Comparison of ENCODE assay signal across 8 cellular contexts in the genomic region with DNA sequence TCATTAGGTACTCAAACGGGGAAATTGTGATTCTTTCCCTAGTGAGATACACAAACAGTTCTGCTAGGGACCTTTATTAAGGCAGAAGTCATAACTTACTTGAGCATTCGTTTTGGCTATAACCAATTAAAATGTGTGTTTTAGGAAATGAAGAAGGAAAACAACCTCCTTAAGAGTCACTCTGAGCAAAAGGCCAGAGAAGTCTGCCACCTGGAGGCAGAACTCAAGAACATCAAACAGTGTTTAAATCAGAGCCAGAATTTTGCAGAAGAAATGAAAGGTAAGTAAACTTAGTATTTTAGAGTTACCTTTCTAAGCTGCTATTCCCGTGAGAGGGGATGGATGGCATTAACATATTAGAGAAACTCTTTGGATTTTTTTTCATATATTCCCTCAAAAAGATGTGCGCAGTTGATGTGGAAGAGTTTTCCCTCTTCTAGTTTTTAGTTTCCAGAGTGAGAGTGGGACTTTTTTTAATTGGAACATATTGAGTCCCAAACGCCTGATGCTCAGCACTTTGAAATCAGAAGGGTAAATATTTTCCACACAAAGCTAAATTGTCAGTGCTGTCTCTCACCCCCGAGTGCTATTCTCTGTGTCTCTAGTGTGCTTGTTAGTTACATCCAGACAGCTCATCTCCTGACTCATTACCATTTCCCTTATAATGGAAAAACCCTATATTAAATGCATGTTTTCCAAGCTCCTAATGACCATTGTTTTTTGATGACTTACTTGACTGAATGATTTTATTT. TPM values are rescaled to one million over a fixed set of nuclear protein-coding genes. Genes with fewer than 3 reads are reported as not detected.
DNase-seq lines count a peak whose midpoint lies in the region; ATAC-seq and TF ChIP-seq lines count a peak whose summit lies in the region.

No MANE protein-coding gene starts in this region.

- TF ChIP-seq CTCF in right atrium auricular region (IDR thresholded peaks at IDR 0.05), result peak; percentile 25 to 67

- intact Hi-C loops in Right ventricle myocardium inferior (cut with DNase I), result no loop called here

- H3K27ac ChIP-seq in right atrium auricular region, result no peak overlapping the region

- no peak for ATAC-seq in Right ventricle myocardium inferior
- ATAC-seq in GM21717 (IDR thresholded peaks at IDR 0.05; ENCODE audit: unreplicated experiment), result peak; percentile 73
- ATAC-seq in HG03139 (IDR thresholded peaks at IDR 0.05; ENCODE audit: unreplicated experiment), result no peak
- ATAC-seq in GM21360 (IDR thresholded peaks at IDR 0.05; ENCODE audit: unreplicated experiment), result no peak

- no peak overlapping the region for H3K4me3 ChIP-seq in right atrium auricular region

- DNase-seq in right atrium auricular region (ENCODE audit: low spot score), result no peak
- no peak for DNase-seq in Right ventricle myocardium inferior (ENCODE audit: missing footprints)
- peak; percentile 45 for DNase-seq in NCI-H1694 (lab: John Stamatoyannopoulos, UW)
- peak; percentile 61 for DNase-seq in amniotic epithelial cell (ENCODE audit: low read depth)
- DNase-seq in kidney glomerular epithelial cell (lab: John Stamatoyannopoulos, UW), result peak; percentile 29

- H3K4me1 ChIP-seq in right atrium auricular region, result no peaks in the 10 kb centered on the region

- H3K36me3 ChIP-seq in right atrium auricular region, result no peaks in the 10 kb centered on the region

- no peaks in the 10 kb centered on the region for H3K9me3 ChIP-seq in right atrium auricular region

- H3K27me3 ChIP-seq in right atrium auricular region, result no peaks in the 10 kb centered on the region

RNA-seq across cellular contexts. Expression of a gene that starts 34.9 kb away (rescaled TPM):
- total RNA-seq in right atrium auricular region (1 to 10 TPM in 1 of 2 donors, under 1 TPM in 1; 0.63 to 3.3 TPM), Right ventricle myocardium inferior (0.97 TPM)

Comparison
In these comparisons a context has a peak if more than half of its experiments do, and no peak if none do; other contexts are left out.
1. DNase-seq: peak in NCI-H1694 (single experiment), amniotic epithelial cell (single experiment) and kidney glomerular epithelial cell (single experiment); none in right atrium auricular region (single experiment) and Right ventricle myocardium inferior (single experiment).